20 cellular contexts compared by ENCODE assay signal in the genomic region with DNA sequence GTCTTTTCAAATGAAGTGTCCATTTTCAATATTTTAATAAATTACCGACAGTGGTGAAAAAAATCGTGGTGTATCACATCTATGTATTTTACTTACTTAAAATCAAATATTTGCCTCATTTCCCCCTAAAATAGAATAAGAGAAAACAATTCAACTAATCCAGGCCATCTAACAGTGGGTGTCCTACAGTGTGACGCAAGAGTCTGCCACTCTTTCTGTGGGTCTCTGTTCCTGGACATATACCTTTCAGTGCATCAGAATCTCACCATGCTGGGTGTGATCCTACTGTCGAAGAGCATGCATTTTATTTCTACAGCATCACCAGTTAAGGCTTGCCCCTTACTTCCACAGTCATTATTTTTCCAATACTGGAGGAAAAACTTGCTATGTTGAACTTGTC.
"Had no signal": no experiment of that assay in that cellular context is flagged by ENCODE, and none has a peak within 500 bp of the region (broad histone marks: within the 10 kb centered on the region; RNA-seq: fewer than 3 reads in every experiment).

No MANE protein-coding gene starts in this region.

- H3K4me3 ChIP-seq: esophagus squamous epithelium, hepatocyte, left ventricle myocardium inferior, lower lobe of right lung, pancreas, smooth muscle cell, tibial artery, upper lobe of left lung, uterus had no signal

- H3K36me3 ChIP-seq: esophagus squamous epithelium, left ventricle myocardium inferior, lower lobe of right lung, pancreas, tibial artery, upper lobe of left lung, uterus had no signal

- H3K79me2 ChIP-seq: hepatocyte had no signal

- H3K4me1 ChIP-seq: pancreas, upper lobe of left lung had no signal

- H3K27ac ChIP-seq: epithelial cell of prostate, esophagus squamous epithelium, hepatocyte, left ventricle myocardium inferior, lower lobe of right lung, pancreas, tibial artery, upper lobe of left lung had no signal

- H3K27me3 ChIP-seq: hepatocyte, pancreas, tibial artery, upper lobe of left lung, uterus had no signal

- H3K9me3 ChIP-seq: esophagus squamous epithelium, left ventricle myocardium inferior, lower lobe of right lung, pancreas, tibial artery, upper lobe of left lung, uterus had no signal

- FAIRE-seq: kidney, pancreas had no signal

- DNase-seq: effector memory CD8-positive, alpha-beta T cell; esophagus squamous epithelium; foreskin fibroblast; head of caudate nucleus; kidney; left cardiac atrium; left ventricle myocardium inferior; lower lobe of right lung; occipital lobe; pancreas; right cardiac atrium; stimulated activated CD4-positive, alpha-beta T cell treated with anti-CD3 and anti-CD28 coated beads, Interleukin-2, amount 100 ng/mL, for 48 hours; stimulated activated CD8-positive, alpha-beta memory T cell treated with anti-CD3 and anti-CD28 coated beads, Interleukin-4, amount 100 ng/mL, for 48 hours; upper lobe of left lung; uterus had no signal

- ATAC-seq: effector memory CD8-positive, alpha-beta T cell; left cardiac atrium; right cardiac atrium; stimulated activated effector memory CD8-positive, alpha-beta T cell treated with anti-CD3 and anti-CD28 coated beads, Interleukin-12 subunit alpha, Interleukin-12 subunit beta, amount 100 ng/mL, for 72 hours had no signal

- H3K4me2 ChIP-seq: hepatocyte, smooth muscle cell had no signal

- H2AFZ ChIP-seq: hepatocyte had no signal
